In the genomic region with DNA sequence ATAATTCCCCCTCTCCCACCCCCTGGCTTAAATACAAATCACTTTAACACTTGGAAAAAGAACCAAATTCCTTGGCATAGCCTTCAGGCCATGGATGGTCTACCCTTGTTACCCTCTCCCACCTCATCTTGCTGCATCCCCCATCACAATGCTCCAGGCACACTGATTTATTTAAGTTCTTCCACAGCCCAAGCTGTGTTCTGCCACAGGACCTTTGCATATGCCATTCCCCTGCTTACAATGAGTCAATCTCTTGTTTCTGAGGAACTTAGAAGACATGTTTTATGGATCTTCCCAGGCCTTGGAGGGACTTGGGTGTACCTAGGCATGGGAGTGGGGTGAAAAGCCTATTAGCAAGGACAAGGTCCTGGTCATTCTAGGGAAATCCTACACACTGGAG, we compare ENCODE assay signal across 27 cellular contexts. TPM values are rescaled to one million over a fixed set of nuclear protein-coding genes. Genes with fewer than 3 reads are reported as not detected.
DNase-seq lines count a peak whose midpoint lies in the region; ATAC-seq, FAIRE-seq and TF ChIP-seq lines count a peak whose summit lies in the region.
"Had no signal": no experiment of that assay in that cellular context is flagged by ENCODE, and none has a peak within 500 bp of the region (broad histone marks: within the 10 kb centered on the region; RNA-seq: fewer than 3 reads in every experiment).

No MANE protein-coding gene starts in this region.

- H3K4me1 ChIP-seq in GM23338 (ENCODE audit: insufficient read depth) (peaks cover 31% of the 10 kb centered on the region), HEK293 (ENCODE audit: control insufficient read depth, insufficient read depth, low read length) (0 out of 2 replicates have a peak, but pooled peaks cover 2% of the 10 kb centered on the region), H1 (replicated peaks in 1 of 4; ENCODE audit: control insufficient read depth in 3 of 4, insufficient read depth in 4 of 4, low read length in 3 of 4) (peaks cover 0 to 27% (median 16%) of the 10 kb centered on the region in 4 experiments; a peak in 6 of 7 replicates)
- H3K4me1 ChIP-seq: BE2C, BLaER1 had no signal

- TF ChIP-seq RAD21 in H1 (IDR thresholded peaks at IDR 0.05 in 1 of 2, conservative IDR thresholded peaks at IDR 0.05 in 1 of 2; ENCODE audit: low read depth in 2 of 2, low read length in 2 of 2): no peak

- no peaks in the 10 kb centered on the region for H3K9me2 ChIP-seq in GM23338 (ENCODE audit: insufficient read depth)

- no peak overlapping the region for H3K4me3 Mint-ChIP-seq in GM23338
- H3K4me3 Mint-ChIP-seq: CD4-positive, alpha-beta memory T cell; CD4-positive, CD25-positive, alpha-beta regulatory T cell; CD8-positive, alpha-beta memory T cell had no signal

- peaks cover 87% of the 10 kb centered on the region for H3K27me3 ChIP-seq in GM23338 (ENCODE audit: insufficient read depth)
- peaks cover 47 to 77% (median 65%) of the 10 kb centered on the region in 4 experiments for H3K27me3 ChIP-seq in H1 (replicated peaks in 1 of 4; ENCODE audit: control insufficient read depth in 3 of 4, extremely low read depth in 1 of 4, insufficient read depth in 3 of 4, low read length in 3 of 4)

- no peaks in the 10 kb centered on the region for H3K36me3 ChIP-seq in GM23338 (ENCODE audit: insufficient read depth)
- H3K36me3 ChIP-seq in HEK293 (ENCODE audit: control insufficient read depth in 2 of 2, insufficient read depth in 1 of 2, low read length in 2 of 2): no peaks in the 10 kb centered on the region
- no peaks in the 10 kb centered on the region; a peak in 1 of 8 replicates for H3K36me3 ChIP-seq in H1 (ENCODE audit: control insufficient read depth in 2 of 4, insufficient read depth in 4 of 4, low read length in 3 of 4)
- H3K36me3 ChIP-seq: BE2C, BLaER1 had no signal

- H2BK120ac ChIP-seq in H1 (replicated peaks; ENCODE audit: low read depth, low read length): no peak overlapping the region

- no peak overlapping the region for H2BK12ac ChIP-seq in H1 (ENCODE audit: low read depth, low read length)

- CTCF ChIA-PET in HEK293 (lab: Yijun Ruan, JAX) (interaction anchor here (0.7 kb wide), 1 partner anchor 1946 kb away, joined by 3 read pairs; no protein-coding TSS in a partner anchor), H1 (lab: Charles Lee; ENCODE audit: partially characterized antibody) (interaction anchor here (0.8 to 2.7 kb wide), 4 partner anchors 9 to 268 kb away, joined by 3 to 9 read pairs (median 6); no protein-coding TSS in a partner anchor)

- H4K5ac ChIP-seq in H1 (ENCODE audit: insufficient read length, low read depth, low read length): no peak overlapping the region

- TF ChIP-seq POLR2A in H1 (IDR thresholded peaks at IDR 0.05; ENCODE audit: control extremely low read depth in 1 of 2, low read depth in 2 of 2, low read length in 2 of 2): no peak

- H4K8ac ChIP-seq in H1 (ENCODE audit: extremely low read depth, insufficient read depth, low read length): no peak overlapping the region

- H3K27ac Mint-ChIP-seq in GM23338: no peak overlapping the region
- H3K27ac Mint-ChIP-seq: CD4-positive, alpha-beta memory T cell; CD4-positive, CD25-positive, alpha-beta regulatory T cell had no signal

- no peak overlapping the region for H2AFZ ChIP-seq in GM23338
- H2AFZ ChIP-seq in H1 (ENCODE audit: low read length): no peak overlapping the region

- H3K4me2 ChIP-seq in GM23338 (no peak overlapping the region), H1 (ENCODE audit: insufficient read depth in 1 of 2, low read depth in 2 of 2, low read length in 2 of 2) (no peak overlapping the region)
- H3K4me2 ChIP-seq: BLaER1 had no signal

- no peak overlapping the region for H2BK15ac ChIP-seq in H1 (ENCODE audit: low read length)

- H3K9ac ChIP-seq in H1 (replicated peaks in 1 of 4; ENCODE audit: extremely low read depth in 1 of 4, low read depth in 3 of 4, low read length in 3 of 4): no peak overlapping the region
- H3K9ac ChIP-seq: BLaER1 had no signal

- H3K18ac ChIP-seq in H1 (ENCODE audit: extremely low read depth, low read length): no peak overlapping the region

- no peak for ATAC-seq in GM23338
- no peak for ATAC-seq in GM21529 (IDR thresholded peaks at IDR 0.05; ENCODE audit: unreplicated experiment)
- ATAC-seq in GM19351 (IDR thresholded peaks at IDR 0.05; ENCODE audit: unreplicated experiment): no peak
- ATAC-seq: GM12878 had no signal

- no peak overlapping the region for H2BK5ac ChIP-seq in H1 (ENCODE audit: low read depth, low read length)

- no peaks in the 10 kb centered on the region; the same call in 1 of the 2 replicates for H3K23me2 ChIP-seq in H1 (ENCODE audit: low read depth, low read length)

- H3K9me3 Mint-ChIP-seq in GM23338: no peaks in the 10 kb centered on the region
- H3K9me3 Mint-ChIP-seq: CD8-positive, alpha-beta memory T cell had no signal

- no peak for DNase-seq in GM23338 (ENCODE audit: low spot score)
- no peak for DNase-seq in H1 (ENCODE audit: low read depth in 1 of 2, low spot score in 2 of 2)
- DNase-seq in HuH-7.5 (ENCODE audit: low spot score): no peak
- DNase-seq: 8988T; ACHN; BE2C; C1 segment of cervical spinal cord; CD4-positive, alpha-beta memory T cell; CD4-positive, CD25-positive, alpha-beta regulatory T cell; CD8-positive, alpha-beta memory T cell; COR-L47; DMS 273 treated with DMSO at 0.1 percent for 48 hours; DMS153; DMS53; DMS79; DND-41; EL; GDM1 had no signal

- H4K20me1 ChIP-seq in GM23338 (replicated peaks; ENCODE audit: insufficient read depth) (peaks cover 4% of the 10 kb centered on the region), H1 (replicated peaks in 1 of 2; ENCODE audit: control insufficient read depth in 1 of 2, insufficient read depth in 2 of 2, low read length in 2 of 2) (peaks cover 6 to 8% of the 10 kb centered on the region in 2 experiments)

- no peak for TF ChIP-seq CTCF in GM23338 (conservative IDR thresholded peaks at IDR 0.05; ENCODE audit: low read depth in 2 of 2)
- TF ChIP-seq CTCF in HEK293 (tag by site-specific recombination; IDR thresholded peaks at IDR 0.05): no peak
- TF ChIP-seq CTCF in H1 (IDR thresholded peaks at IDR 0.05; ENCODE audit: control extremely low read depth in 1 of 3, insufficient read depth in 1 of 3, low read depth in 1 of 3, low read length in 3 of 3): no peak

- no peak overlapping the region for H3K4ac ChIP-seq in H1 (replicated peaks; ENCODE audit: insufficient read length, low read depth, low read length)

- H3K79me1 ChIP-seq in H1 (ENCODE audit: low read depth, low read length): no peaks in the 10 kb centered on the region

- H3K27ac ChIP-seq in GM23338 (ENCODE audit: low read depth) (no peak overlapping the region), HEK293 (ENCODE audit: extremely low read depth, low read depth, low read length) (no peak overlapping the region), H1 (ENCODE audit: low read depth, low read length) (no peak overlapping the region)
- H3K27ac ChIP-seq: BLaER1 had no signal

- H3K56ac ChIP-seq in H1 (replicated peaks; ENCODE audit: insufficient read length, low read depth, low read length): no peak overlapping the region

- H3F3A ChIP-seq in GM23338 (replicated peaks; ENCODE audit: low read depth): no peaks in the 10 kb centered on the region

- peaks cover 2% of the 10 kb centered on the region; the same call in 1 of the 3 replicates for H3K36me3 Mint-ChIP-seq in GM23338 (ENCODE audit: low read depth)
- H3K36me3 Mint-ChIP-seq: CD4-positive, alpha-beta memory T cell; CD4-positive, CD25-positive, alpha-beta regulatory T cell had no signal

- H4K91ac ChIP-seq in H1 (replicated peaks; ENCODE audit: insufficient read length, low read length): no peak overlapping the region

- H3K4me1 Mint-ChIP-seq in GM23338: peaks cover 30% of the 10 kb centered on the region

- FAIRE-seq in H1 (lab: Jason Lieb, UNC): no peak
- FAIRE-seq: A204.1, GM12878, GM12892, GM18507, GM19239 had no signal

- peaks cover 60% of the 10 kb centered on the region for H3K27me3 Mint-ChIP-seq in GM23338 (ENCODE audit: insufficient read depth, low read depth, poor library complexity)

- H3K9me3 ChIP-seq in HEK293 (ENCODE audit: control insufficient read depth, insufficient read depth, low read depth, low read length) (no peaks in the 10 kb centered on the region), H1 (ENCODE audit: insufficient read depth in 2 of 2, low read depth in 1 of 2, low read length in 1 of 2) (no peaks in the 10 kb centered on the region)
- H3K9me3 ChIP-seq: BE2C had no signal

- H3K79me2 ChIP-seq in GM23338 (replicated peaks; ENCODE audit: insufficient read depth): no peaks in the 10 kb centered on the region
- no peaks in the 10 kb centered on the region for H3K79me2 ChIP-seq in H1 (ENCODE audit: control insufficient read depth in 1 of 2, insufficient read depth in 2 of 2, low read length in 2 of 2)

- TF ChIP-seq EP300 in H1 (IDR thresholded peaks at IDR 0.05; ENCODE audit: borderline replicate concordance in 1 of 2, low read depth in 2 of 2, low read length in 2 of 2): no peak

- H3K4me3 ChIP-seq in GM23338 (no peak overlapping the region), HEK293 (ENCODE audit: low read depth, low read length) (no peak overlapping the region), H1 (ENCODE audit: extremely low read depth in 1 of 4, insufficient read depth in 2 of 4, low read depth in 3 of 4, low read length in 4 of 4) (no peak overlapping the region)
- H3K4me3 ChIP-seq: BLaER1, GM12878 had no signal

- H2BK20ac ChIP-seq in H1 (ENCODE audit: low read length): no peak overlapping the region

- no peak overlapping the region for H2AK5ac ChIP-seq in H1 (ENCODE audit: low read depth, low read length)

- POLR2A ChIA-PET in HEK293 (lab: Yijun Ruan, JAX) (no interaction called here), H1 (lab: Charles Lee; ENCODE audit: partially characterized antibody) (no interaction called here)

- H3K23ac ChIP-seq in H1 (ENCODE audit: insufficient read length): no peak overlapping the region

- no peak overlapping the region for H3K14ac ChIP-seq in H1 (ENCODE audit: insufficient read length)

TF ChIP-seq in GM23338, 12 proteins besides CTCF, POLR2A, EP300 and RAD21 (continues in another document):
- peak; percentile 6 for TF ChIP-seq EZH2 (IDR thresholded peaks at IDR 0.05; ENCODE audit: low read depth, unreplicated experiment)

TF ChIP-seq in HEK293, 187 proteins besides CTCF, POLR2A, EP300 and RAD21 (continues in another document):
- no peak for TF ChIP-seq TCF7L2 (IDR thresholded peaks at IDR 0.05; ENCODE audit: borderline replicate concordance, low read depth, low read length)

TF ChIP-seq in H1, 55 proteins besides CTCF, POLR2A, EP300 and RAD21 (continues in another document):
- TF ChIP-seq YY1 (IDR thresholded peaks at IDR 0.05; ENCODE audit: low read depth, low read length): no peak

RNA-seq across cellular contexts. Expression of gene MAFB, which starts 6.2 kb away (rescaled TPM):
- total RNA-seq in GM23338 (2014; rRNA removed; shearing (Covaris generic)): 1.6 and 1.8 TPM in 2 replicates
- polyA plus RNA-seq in GM23338 (2016; fragmentation: Nextera tagmentation; extraction: Ambion mirVana) (2.3 and 2.5 TPM in 2 replicates), H1 (2011; rRNA removed) (0.83 and 1.1 TPM in 2 replicates)
- total RNA-seq in H1 (2021; fragmentation: NEBNext Ultra II Directional; extraction: Animal tissue kit (Norgen Biotek cat#: 25700)): 1.6 and 1.8 TPM in 2 replicates
- 0.54 TPM for polyA plus RNA-seq in H1 (2011; cell fraction: cytosol; rRNA removed)
- 1.4 TPM for polyA plus RNA-seq in H1 (2011; cell fraction: nucleus; rRNA removed)
- polyA plus RNA-seq in H1 (2012, experiment 1 of 2): 0.77 to 1.4 TPM (median 1.2 TPM) in 4 replicates
- polyA plus RNA-seq in H1 (2012, experiment 2 of 2): 1.6 TPM
- 1.7 TPM for polyA plus RNA-seq in H1 (2013, experiment 1 of 2)
- 1.4 TPM for polyA plus RNA-seq in H1 (2013, experiment 2 of 2)
- polyA minus RNA-seq in H1 (2011; rRNA and poly(A)+ RNA removed): 0.66 and 0.76 TPM in 2 replicates
- polyA minus RNA-seq in H1 (2011; cell fraction: cytosol; rRNA and poly(A)+ RNA removed): 1.4 TPM
- 4.2 TPM for polyA minus RNA-seq in H1 (2011; cell fraction: nucleus; rRNA and poly(A)+ RNA removed)
- total RNA-seq: CD4-positive, CD25-positive, alpha-beta regulatory T cell; GM12878 had no signal
- polyA plus RNA-seq: CD8-positive, alpha-beta memory T cell had no signal
